7 cellular contexts compared by ENCODE assay signal in the genomic region with DNA sequence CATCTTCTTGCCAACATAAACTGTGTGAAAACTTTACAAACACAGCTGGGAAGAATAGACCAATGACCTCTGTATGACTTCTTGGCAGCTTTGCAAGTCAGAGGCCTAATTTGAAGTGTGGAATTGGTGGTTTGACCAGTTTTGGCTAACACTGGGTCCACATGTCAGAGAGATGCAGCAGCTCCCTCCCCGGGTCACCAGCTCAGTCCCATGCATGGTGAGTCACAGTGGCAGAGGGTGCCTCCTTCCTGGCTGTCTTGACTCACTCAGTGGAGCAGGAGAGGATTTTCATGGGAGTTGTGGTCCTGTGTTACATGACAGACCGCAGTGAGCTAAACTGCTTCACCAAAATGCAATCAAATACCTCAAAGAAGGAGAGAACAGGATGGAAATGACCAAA.
DNase-seq lines count a peak whose midpoint lies in the region; ATAC-seq and TF ChIP-seq lines count a peak whose summit lies in the region.

No MANE protein-coding gene starts in this region.

- H3K4me3 ChIP-seq in skeletal muscle cell (ENCODE audit: low read depth, low read length): no peak overlapping the region

- H3K9me3 Mint-ChIP-seq in nephron progenitor cell: peaks cover 16% of the 10 kb centered on the region

- no peaks in the 10 kb centered on the region for H3K4me1 Mint-ChIP-seq in nephron progenitor cell

- no peaks in the 10 kb centered on the region for H3K36me3 Mint-ChIP-seq in nephron progenitor cell (ENCODE audit: low read depth)

- DNase-seq in brain pericyte (ENCODE audit: low read depth, low spot score) (peak; percentile 81), skeletal muscle cell (ENCODE audit: low read depth) (peak; percentile 91), NCI-H82 (lab: John Stamatoyannopoulos, UW) (no peak), nephron progenitor cell (no peak)

- TF ChIP-seq CTCF in nephron progenitor cell (IDR thresholded peaks at IDR 0.05): no peak

- H3K27ac Mint-ChIP-seq in nephron progenitor cell: no peak overlapping the region

- H3K27me3 Mint-ChIP-seq in nephron progenitor cell (ENCODE audit: low read depth, poor library complexity): peaks cover 5% of the 10 kb centered on the region

- ATAC-seq in GM19043 (IDR thresholded peaks at IDR 0.05; ENCODE audit: low read depth, unreplicated experiment): peak; percentile 54
- peak; percentile 56 for ATAC-seq in HG03520 (IDR thresholded peaks at IDR 0.05; ENCODE audit: unreplicated experiment)
- ATAC-seq in HG02870 (IDR thresholded peaks at IDR 0.05; ENCODE audit: unreplicated experiment): no peak

- H3K4me3 Mint-ChIP-seq in nephron progenitor cell: no peak overlapping the region

Comparison
In these comparisons a context has a peak if more than half of its experiments do, and no peak if none do; other contexts are left out.
1. DNase-seq: peak in brain pericyte (single experiment) and skeletal muscle cell (single experiment); none in NCI-H82 (single experiment) and nephron progenitor cell (single experiment).